In the genomic region with DNA sequence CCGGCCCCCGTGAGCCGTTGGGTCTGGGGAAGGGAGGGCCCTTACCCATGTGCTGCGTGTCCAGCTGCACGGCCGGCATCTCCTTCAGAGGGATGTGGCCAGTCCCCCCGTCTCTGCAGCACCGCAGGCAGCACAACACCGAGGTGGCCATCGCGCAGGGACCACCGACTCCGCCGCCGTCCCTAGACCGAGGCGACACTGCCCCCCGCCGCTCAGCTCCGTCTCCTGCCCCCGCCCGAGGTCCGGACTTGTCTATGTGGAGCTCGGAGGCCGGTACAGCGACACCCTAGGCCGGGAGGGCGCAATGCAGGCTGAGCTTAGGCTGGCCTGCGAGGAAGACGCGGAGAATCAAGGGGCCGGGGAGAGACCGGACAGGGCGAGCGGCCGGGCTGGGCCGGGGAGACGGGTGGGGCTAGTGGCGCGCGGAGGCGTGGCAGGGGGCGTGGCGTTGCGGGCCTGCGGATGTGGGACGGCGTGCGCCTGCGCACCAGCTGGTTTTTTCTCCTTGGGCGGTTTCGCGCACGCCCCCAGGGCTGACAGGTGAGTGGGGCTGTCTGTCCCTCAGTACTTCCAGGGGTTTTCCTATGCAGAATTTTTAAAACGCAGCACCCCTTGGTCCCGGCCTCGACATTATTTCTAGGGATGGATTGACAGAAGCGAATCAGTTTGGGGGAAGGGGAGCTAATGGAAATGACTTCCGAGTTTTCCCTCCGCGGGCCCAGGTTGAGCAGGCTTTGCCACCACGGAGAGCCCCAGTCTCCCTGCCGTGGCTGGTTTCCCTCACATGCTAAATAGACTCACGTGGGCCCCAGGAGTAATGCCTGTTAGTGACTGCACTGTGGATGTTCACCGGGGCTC, we compare ENCODE assay signal across 1 cellular context.
TF ChIP-seq lines count a peak whose summit lies in the region.

A gene with protein sequence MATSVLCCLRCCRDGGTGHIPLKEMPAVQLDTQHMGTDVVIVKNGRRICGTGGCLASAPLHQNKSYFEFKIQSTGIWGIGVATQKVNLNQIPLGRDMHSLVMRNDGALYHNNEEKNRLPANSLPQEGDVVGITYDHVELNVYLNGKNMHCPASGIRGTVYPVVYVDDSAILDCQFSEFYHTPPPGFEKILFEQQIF (minus strand): TSS at position 256 of the 858 bp plus-strand sequence. CDS start 105 bp downstream, at position 151.

TF ChIP-seq in H1, 55 proteins besides CTCF, POLR2A, EP300 and RAD21:
- TF ChIP-seq SIN3A (conservative IDR thresholded peaks at IDR 0.05 in 1 of 2, IDR thresholded peaks at IDR 0.05 in 1 of 2; ENCODE audit: low read depth in 1 of 2, low read length in 2 of 2) (peak in 1 of 2 experiments; percentile 51; a peak in 3 of 4 replicates), EGR1 (IDR thresholded peaks at IDR 0.05; ENCODE audit: borderline replicate concordance, low read depth, low read length) (peak; percentile 77), BRCA1 (IDR thresholded peaks at IDR 0.05; ENCODE audit: low read depth, low read length) (no peak), NANOG (IDR thresholded peaks at IDR 0.05; ENCODE audit: insufficient read depth, low read depth, low read length, poor library complexity, severe bottlenecking) (no peak), POLR2AphosphoS5 (IDR thresholded peaks at IDR 0.05; ENCODE audit: low read depth, low read length) (no peak), SIRT6 (IDR thresholded peaks at IDR 0.05; ENCODE audit: low read length) (no peak), CHD1 (IDR thresholded peaks at IDR 0.05; ENCODE audit: low read depth, low read length) (no peak), BCL11A (IDR thresholded peaks at IDR 0.05; ENCODE audit: low read depth in 2 of 2, low read length in 2 of 2) (no peak), TBP (IDR thresholded peaks at IDR 0.05; ENCODE audit: low read depth, low read length) (peak; percentile 24; the same call in 1 of the 2 replicates), SP2 (IDR thresholded peaks at IDR 0.05; ENCODE audit: low read length) (peak; percentile 51; the same call in 1 of the 2 replicates), MAFK (IDR thresholded peaks at IDR 0.05; ENCODE audit: low read depth, low read length) (no peak), ASH2L (IDR thresholded peaks at IDR 0.05; ENCODE audit: low read length) (peak; percentile 39), CEBPB (IDR thresholded peaks at IDR 0.05; ENCODE audit: low read depth, low read length) (no peak), ZNF274 (IDR thresholded peaks at IDR 0.05; ENCODE audit: borderline replicate concordance, extremely low read depth, low read length) (no peak), HDAC6 (IDR thresholded peaks at IDR 0.05; ENCODE audit: low read depth, low read length) (no peak), RNF2 (IDR thresholded peaks at IDR 0.05; ENCODE audit: borderline replicate concordance, low read depth, low read length, missing control alignments, poor library complexity, severe bottlenecking) (no peak), NRF1 (IDR thresholded peaks at IDR 0.05; ENCODE audit: low read depth, low read length) (peak; percentile 88), GTF2F1 (IDR thresholded peaks at IDR 0.05; ENCODE audit: borderline replicate concordance, low read depth, low read length) (no peak), EZH2 (IDR thresholded peaks at IDR 0.05; ENCODE audit: low read depth, low read length, severe bottlenecking) (no peak), FOSL1 (IDR thresholded peaks at IDR 0.05; ENCODE audit: insufficient read depth, low read depth, low read length) (no peak), HDAC2 (IDR thresholded peaks at IDR 0.05; ENCODE audit: borderline replicate concordance in 1 of 2, low read depth in 2 of 2, low read length in 2 of 2) (peak; percentile 88 to 89; a peak in 3 of 4 replicates), CREB1 (IDR thresholded peaks at IDR 0.05) (peak; percentile 36; the same call in 1 of the 2 replicates), CTBP2 (IDR thresholded peaks at IDR 0.05; ENCODE audit: borderline replicate concordance, insufficient read depth, insufficient read length, low read length) (no peak), PHF8 (conservative IDR thresholded peaks at IDR 0.05; ENCODE audit: low read depth, low read length) (no peak), SP4 (IDR thresholded peaks at IDR 0.05; ENCODE audit: low read length) (no peak), JUND (IDR thresholded peaks at IDR 0.05; ENCODE audit: low read length) (0 out of 2 replicates have a peak, but pooled peaks have one; percentile 3), TAF1 (IDR thresholded peaks at IDR 0.05; ENCODE audit: low read depth, low read length) (no peak), BACH1 (IDR thresholded peaks at IDR 0.05; ENCODE audit: low read length) (0 out of 2 replicates have a peak, but pooled peaks have one; percentile 27), KDM5A (IDR thresholded peaks at IDR 0.05; ENCODE audit: low read length) (no peak), RXRA (IDR thresholded peaks at IDR 0.05; ENCODE audit: insufficient read depth, low read depth, low read length) (no peak), SAP30 (IDR thresholded peaks at IDR 0.05; ENCODE audit: insufficient read depth, insufficient replicate concordance, low read length) (peak; percentile 75), POU5F1 (IDR thresholded peaks at IDR 0.05; ENCODE audit: low read depth, low read length) (no peak), RBBP5 (IDR thresholded peaks at IDR 0.05; ENCODE audit: borderline replicate concordance, low read depth, low read length) (0 out of 2 replicates have a peak, but pooled peaks have one; percentile 59), YY1 (IDR thresholded peaks at IDR 0.05; ENCODE audit: low read depth, low read length) (0 out of 2 replicates have a peak, but pooled peaks have one; percentile 12), KDM4A (IDR thresholded peaks at IDR 0.05; ENCODE audit: low read depth, low read length, severe bottlenecking) (peak; percentile 91), KDM1A (IDR thresholded peaks at IDR 0.05; ENCODE audit: borderline replicate concordance, low read length) (no peak; the same call in 1 of the 2 replicates), CBX8 (IDR thresholded peaks at IDR 0.05; ENCODE audit: borderline replicate concordance, low read depth, low read length) (no peak), JUN (IDR thresholded peaks at IDR 0.05; ENCODE audit: low read depth, low read length) (no peak), TAF7 (optimal IDR thresholded peaks at IDR 0.05; ENCODE audit: borderline replicate concordance, low read depth, low read length) (peak; percentile 17), TEAD4 (IDR thresholded peaks at IDR 0.05; ENCODE audit: low read depth, low read length) (no peak)
- TF ChIP-seq, protein P1, sequence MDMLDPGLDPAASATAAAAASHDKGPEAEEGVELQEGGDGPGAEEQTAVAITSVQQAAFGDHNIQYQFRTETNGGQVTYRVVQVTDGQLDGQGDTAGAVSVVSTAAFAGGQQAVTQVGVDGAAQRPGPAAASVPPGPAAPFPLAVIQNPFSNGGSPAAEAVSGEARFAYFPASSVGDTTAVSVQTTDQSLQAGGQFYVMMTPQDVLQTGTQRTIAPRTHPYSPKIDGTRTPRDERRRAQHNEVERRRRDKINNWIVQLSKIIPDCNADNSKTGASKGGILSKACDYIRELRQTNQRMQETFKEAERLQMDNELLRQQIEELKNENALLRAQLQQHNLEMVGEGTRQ (IDR thresholded peaks at IDR 0.05; ENCODE audit: low read length): no peak
- TF ChIP-seq, protein P2, sequence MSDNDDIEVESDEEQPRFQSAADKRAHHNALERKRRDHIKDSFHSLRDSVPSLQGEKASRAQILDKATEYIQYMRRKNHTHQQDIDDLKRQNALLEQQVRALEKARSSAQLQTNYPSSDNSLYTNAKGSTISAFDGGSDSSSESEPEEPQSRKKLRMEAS (IDR thresholded peaks at IDR 0.05): peak; percentile 60
- TF ChIP-seq, protein P3, sequence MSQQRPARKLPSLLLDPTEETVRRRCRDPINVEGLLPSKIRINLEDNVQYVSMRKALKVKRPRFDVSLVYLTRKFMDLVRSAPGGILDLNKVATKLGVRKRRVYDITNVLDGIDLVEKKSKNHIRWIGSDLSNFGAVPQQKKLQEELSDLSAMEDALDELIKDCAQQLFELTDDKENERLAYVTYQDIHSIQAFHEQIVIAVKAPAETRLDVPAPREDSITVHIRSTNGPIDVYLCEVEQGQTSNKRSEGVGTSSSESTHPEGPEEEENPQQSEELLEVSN (IDR thresholded peaks at IDR 0.05): no peak
- TF ChIP-seq, protein P4, sequence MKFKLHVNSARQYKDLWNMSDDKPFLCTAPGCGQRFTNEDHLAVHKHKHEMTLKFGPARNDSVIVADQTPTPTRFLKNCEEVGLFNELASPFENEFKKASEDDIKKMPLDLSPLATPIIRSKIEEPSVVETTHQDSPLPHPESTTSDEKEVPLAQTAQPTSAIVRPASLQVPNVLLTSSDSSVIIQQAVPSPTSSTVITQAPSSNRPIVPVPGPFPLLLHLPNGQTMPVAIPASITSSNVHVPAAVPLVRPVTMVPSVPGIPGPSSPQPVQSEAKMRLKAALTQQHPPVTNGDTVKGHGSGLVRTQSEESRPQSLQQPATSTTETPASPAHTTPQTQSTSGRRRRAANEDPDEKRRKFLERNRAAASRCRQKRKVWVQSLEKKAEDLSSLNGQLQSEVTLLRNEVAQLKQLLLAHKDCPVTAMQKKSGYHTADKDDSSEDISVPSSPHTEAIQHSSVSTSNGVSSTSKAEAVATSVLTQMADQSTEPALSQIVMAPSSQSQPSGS (IDR thresholded peaks at IDR 0.05; ENCODE audit: low read length): no peak
- TF ChIP-seq, protein P5, sequence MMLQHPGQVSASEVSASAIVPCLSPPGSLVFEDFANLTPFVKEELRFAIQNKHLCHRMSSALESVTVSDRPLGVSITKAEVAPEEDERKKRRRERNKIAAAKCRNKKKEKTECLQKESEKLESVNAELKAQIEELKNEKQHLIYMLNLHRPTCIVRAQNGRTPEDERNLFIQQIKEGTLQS (IDR thresholded peaks at IDR 0.05; ENCODE audit: insufficient read depth, low read depth, low read length): no peak
TF ChIP-seq in H1: peak in this region for 16.
